ENCODE assay signal across 17 cellular contexts in the genomic region with DNA sequence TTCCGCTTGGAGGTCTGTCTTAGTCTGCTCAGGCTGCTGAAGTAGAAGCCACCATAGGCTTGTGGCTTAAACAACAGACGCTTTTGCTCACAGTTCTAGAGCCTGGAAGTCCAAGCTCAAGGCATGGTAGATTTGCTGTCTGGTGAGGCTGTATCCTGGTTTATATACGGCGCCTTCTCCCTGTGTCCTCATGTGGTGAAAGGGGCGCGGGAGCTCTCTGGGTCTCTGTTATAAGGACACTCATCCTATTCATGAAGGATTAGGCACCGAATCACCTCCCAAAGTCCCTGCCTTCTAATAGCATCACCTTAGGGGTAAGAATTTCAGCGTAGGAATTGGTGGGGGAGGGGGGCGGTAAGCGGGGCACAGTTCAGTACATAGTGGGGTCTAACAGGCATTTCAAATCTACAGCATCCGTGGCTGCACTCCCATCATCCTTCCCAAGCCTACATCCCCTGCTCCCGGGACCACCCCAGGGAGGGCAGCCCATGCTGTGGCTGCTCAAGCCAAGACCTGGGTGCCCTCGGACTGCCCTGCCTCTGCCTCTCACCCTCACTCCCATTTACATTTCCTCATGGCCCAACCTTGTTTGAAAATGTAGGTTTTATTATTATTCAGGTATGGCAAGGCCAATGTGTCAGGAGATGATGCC. TPM values are rescaled to one million over a fixed set of nuclear protein-coding genes. Genes with fewer than 3 reads are reported as not detected.
A peak's percentile ranks its signal among the peaks of the same experiment; 100 is the strongest.
DNase-seq lines count a peak whose midpoint lies in the region; ATAC-seq and TF ChIP-seq lines count a peak whose summit lies in the region.
"Had no signal": no experiment of that assay in that cellular context is flagged by ENCODE, and none has a peak within 500 bp of the region (broad histone marks: within the 10 kb centered on the region; RNA-seq: fewer than 3 reads in every experiment).

No MANE protein-coding gene starts in this region.

- H3K4me3 ChIP-seq in breast epithelium, result no peak overlapping the region
- H3K4me3 ChIP-seq in mammary epithelial cell (replicated peaks in 1 of 3; ENCODE audit: insufficient read depth in 1 of 3, low read depth in 2 of 3, low read length in 3 of 3), result no peak overlapping the region
- H3K4me3 ChIP-seq in testis, result no peak overlapping the region
- no peak overlapping the region for H3K4me3 ChIP-seq in GM23338

- DNase-seq in breast epithelium (ENCODE audit: low spot score in 2 of 2) (peak; percentile 3 to 31), mammary epithelial cell (no peak), T-cell (no peak), memory B cell (ENCODE audit: low spot score in 2 of 2) (no peak), testis (peak; percentile 5), GM23338 (ENCODE audit: low spot score) (no peak), A172 (ENCODE audit: low spot score) (no peak)
- DNase-seq: activated T-cell treated with anti-CD3 and anti-CD28 coated beads, Interleukin-2, amount 50 U/mL, for 4 hours; amniotic stem cell; hypothalamus; midbrain; NCI-H2029 treated with DMSO at 0.1 percent for 48 hours; NCI-H510A; stimulated activated CD4-positive, alpha-beta T cell treated with anti-CD3 and anti-CD28 coated beads, Interleukin-4, amount 100 ng/mL, for 1 hour had no signal

- H3K79me2 ChIP-seq in mammary epithelial cell (ENCODE audit: insufficient read depth, low read length) (no peaks in the 10 kb centered on the region), GM23338 (replicated peaks; ENCODE audit: insufficient read depth) (no peaks in the 10 kb centered on the region)

- H3K9me3 ChIP-seq in breast epithelium (no peaks in the 10 kb centered on the region), mammary epithelial cell (replicated peaks; ENCODE audit: insufficient read depth, low read length) (peaks cover 8% of the 10 kb centered on the region), testis (no peaks in the 10 kb centered on the region)

- no peak overlapping the region for H3K27ac ChIP-seq in breast epithelium
- no peak overlapping the region for H3K27ac ChIP-seq in mammary epithelial cell (ENCODE audit: insufficient read depth, low read depth, low read length)
- H3K27ac ChIP-seq in testis, result no peak overlapping the region
- no peak overlapping the region for H3K27ac ChIP-seq in GM23338 (ENCODE audit: low read depth)

- ATAC-seq in T-cell (replicated peaks in 1 of 4), result no peak
- ATAC-seq in memory B cell (ENCODE audit: low read depth), result no peak
- ATAC-seq in HG02798 (IDR thresholded peaks at IDR 0.05; ENCODE audit: poor library complexity, unreplicated experiment), result no peak
- ATAC-seq in GM23338, result no peak
- ATAC-seq: activated CD4-positive, CD25-positive, alpha-beta regulatory T cell treated with anti-CD3 and anti-CD28 coated beads, Interleukin-2, amount 50 U/mL, for 24 hours; activated T-cell treated with anti-CD3 and anti-CD28 coated beads, Interleukin-2, amount 50 U/mL, for 4 hours had no signal

- no peaks in the 10 kb centered on the region for H3K36me3 ChIP-seq in breast epithelium
- no peaks in the 10 kb centered on the region for H3K36me3 ChIP-seq in mammary epithelial cell (ENCODE audit: insufficient read depth, low read length)
- no peaks in the 10 kb centered on the region for H3K36me3 ChIP-seq in testis (ENCODE audit: low read depth, missing control alignments)
- no peaks in the 10 kb centered on the region for H3K36me3 ChIP-seq in GM23338 (ENCODE audit: insufficient read depth)

- in situ Hi-C loops in mammary epithelial cell (cut with MboI; ENCODE audit: low sequenced_read_pairs in 2 of 2), result no loop called here

- H3K27me3 ChIP-seq in breast epithelium, result no peaks in the 10 kb centered on the region
- H3K27me3 ChIP-seq in mammary epithelial cell (ENCODE audit: insufficient read depth, low read length), result peaks cover 8% of the 10 kb centered on the region
- H3K27me3 ChIP-seq in testis, result no peaks in the 10 kb centered on the region
- H3K27me3 ChIP-seq in GM23338 (ENCODE audit: insufficient read depth), result no peaks in the 10 kb centered on the region

- H3K36me3 Mint-ChIP-seq in T-cell (no peaks in the 10 kb centered on the region), memory B cell (no peaks in the 10 kb centered on the region), GM23338 (ENCODE audit: low read depth) (peaks cover 4% of the 10 kb centered on the region; the same call in 2 of the 3 replicates)

- H3K4me1 ChIP-seq in breast epithelium (peaks cover 0 to 6% of the 10 kb centered on the region in 2 donors), mammary epithelial cell (ENCODE audit: insufficient read depth, low read length) (no peaks in the 10 kb centered on the region), testis (no peaks in the 10 kb centered on the region), GM23338 (ENCODE audit: insufficient read depth) (no peaks in the 10 kb centered on the region)

- dilution Hi-C loops in mammary epithelial cell (cut with HindIII; ENCODE audit: low sequenced_read_pairs), result no loop called here

- no TSS peak for BruUV-seq in mammary epithelial cell (replicated peaks; lab: Mats Ljungman, UMichigan)

- TF ChIP-seq POLR2A in breast epithelium (IDR thresholded peaks at IDR 0.05), result no peak
- TF ChIP-seq POLR2A in testis (IDR thresholded peaks at IDR 0.05), result no peak

- H3K9ac ChIP-seq in mammary epithelial cell (ENCODE audit: insufficient read depth, low read length), result no peak overlapping the region

- H3K9me2 ChIP-seq in GM23338 (ENCODE audit: insufficient read depth), result no peaks in the 10 kb centered on the region

- peaks cover 27 to 37% (median 27%) of the 10 kb centered on the region in 3 donors for H3K4me1 Mint-ChIP-seq in T-cell
- H3K4me1 Mint-ChIP-seq in memory B cell, result peaks cover 18% of the 10 kb centered on the region
- H3K4me1 Mint-ChIP-seq in GM23338, result no peaks in the 10 kb centered on the region

- WGBS in mammary epithelial cell (ENCODE audit: low coverage, missing lambda C conversion rate), result 86% methylated on average over 13 of the region's 13 CpGs
- WGBS in testis, 2 donors, result 91 to 95% methylated on average over 13 of the region's 13 CpGs

- H4K20me1 ChIP-seq in mammary epithelial cell (ENCODE audit: insufficient read depth, low read length) (no peaks in the 10 kb centered on the region), GM23338 (replicated peaks; ENCODE audit: insufficient read depth) (no peaks in the 10 kb centered on the region)

- no peak for TF ChIP-seq CTCF in breast epithelium (IDR thresholded peaks at IDR 0.05)
- no peak for TF ChIP-seq CTCF in mammary epithelial cell (conservative IDR thresholded peaks at IDR 0.05 in 1 of 2, IDR thresholded peaks at IDR 0.05 in 1 of 2; ENCODE audit: extremely low read depth in 1 of 2, insufficient read depth in 1 of 2, low read depth in 1 of 2, low read length in 2 of 2)
- TF ChIP-seq CTCF in testis (IDR thresholded peaks at IDR 0.05), result no peak
- TF ChIP-seq CTCF in GM23338 (conservative IDR thresholded peaks at IDR 0.05; ENCODE audit: low read depth in 2 of 2), result no peak

- H3K27ac Mint-ChIP-seq in T-cell (peak overlapping the region; percentile 74 to 82), memory B cell (peak overlapping the region; percentile 93), GM23338 (no peak overlapping the region)
- H3K27ac Mint-ChIP-seq: T-helper 2 cell treated with Interferon-gamma antibody and Interleukin-4, amounts not matched to agents 5 μg/mL and 100 μg/mL, for 36 hours had no signal

- H3K4me2 ChIP-seq in mammary epithelial cell (ENCODE audit: insufficient read depth, low read depth, low read length), result no peak overlapping the region
- H3K4me2 ChIP-seq in GM23338, result no peak overlapping the region

- intact Hi-C loops in breast epithelium (cut with DNase I; ENCODE audit: low total_unique reads) (no loop called here), mammary epithelial cell (cut with micrococcal nuclease) (no loop called here), testis (cut with DNase I; ENCODE audit: low total_unique reads) (no loop called here)

- H3K4me3 Mint-ChIP-seq in T-cell, result peak overlapping the region in 1 of 3 donors; percentile 11
- H3K4me3 Mint-ChIP-seq in memory B cell, result peak overlapping the region; percentile 9
- no peak overlapping the region for H3K4me3 Mint-ChIP-seq in GM23338
- H3K4me3 Mint-ChIP-seq: activated T-cell treated with anti-CD3 and anti-CD28 coated beads, Interleukin-2, amount 50 U/mL, for 4 hours; T-helper 2 cell treated with Interferon-gamma antibody and Interleukin-4, amounts not matched to agents 5 μg/mL and 100 μg/mL, for 36 hours had no signal

- CTCF ChIA-PET in mammary epithelial cell (lab: Charles Lee; ENCODE audit: low non-redundant PET), result no interaction called here
- CTCF ChIA-PET in T-cell (lab: Charles Lee), result interaction anchor here in 1 of 2 donors (0.7 kb wide), 1 partner anchor 632 kb away, joined by 3 read pairs; no protein-coding TSS in a partner anchor

- no peaks in the 10 kb centered on the region for H3F3A ChIP-seq in GM23338 (replicated peaks; ENCODE audit: low read depth)

- H3K9me3 Mint-ChIP-seq in T-cell (no peaks in the 10 kb centered on the region), memory B cell (no peaks in the 10 kb centered on the region), GM23338 (peaks cover 14% of the 10 kb centered on the region)
- H3K9me3 Mint-ChIP-seq: activated T-cell treated with anti-CD3 and anti-CD28 coated beads, Interleukin-2, amount 50 U/mL, for 4 hours; T-helper 2 cell treated with Interferon-gamma antibody and Interleukin-4, amounts not matched to agents 5 μg/mL and 100 μg/mL, for 36 hours had no signal

- POLR2A ChIA-PET in T-cell (lab: Charles Lee), result no interaction called here

- H3K27me3 Mint-ChIP-seq in T-cell (no peaks in the 10 kb centered on the region), memory B cell (no peaks in the 10 kb centered on the region), GM23338 (ENCODE audit: insufficient read depth, low read depth, poor library complexity) (peaks cover 9% of the 10 kb centered on the region)

- H2AFZ ChIP-seq in mammary epithelial cell (ENCODE audit: low read depth, low read length) (no peak overlapping the region), GM23338 (no peak overlapping the region)

TF ChIP-seq in GM23338, 12 proteins besides CTCF, POLR2A, EP300 and RAD21 (continues in another document):
- TF ChIP-seq NANOG (IDR thresholded peaks at IDR 0.05; ENCODE audit: borderline replicate concordance), result no peak
- no peak for TF ChIP-seq ZNF331 (CRISPR knock-in tag; IDR thresholded peaks at IDR 0.05; ENCODE audit: low read depth)
- TF ChIP-seq EZH2phosphoT487 (IDR thresholded peaks at IDR 0.05; ENCODE audit: unreplicated experiment), result no peak
- no peak for TF ChIP-seq CREB1 (CRISPR knock-in tag; IDR thresholded peaks at IDR 0.05; ENCODE audit: low read depth)

RNA-seq across cellular contexts. Expression of a gene that starts 15.1 kb away (rescaled TPM):
- total RNA-seq in breast epithelium (10 to 100 TPM; 19.4 to 39.3 (median 21.4) TPM), mammary epithelial cell (10 to 100 TPM; 37.1 to 43.5 TPM), T-cell (10 to 100 TPM; 27.9 to 57.7 (median 50.3) TPM), testis (10 to 100 TPM; 21.1 to 27.1 TPM)
- polyA plus RNA-seq in mammary epithelial cell (50.3 TPM), testis (ENCODE audit: insufficient read depth, low read depth, low replicate concordance) (23.9 TPM), GM23338 (2016; fragmentation: Nextera tagmentation; extraction: Ambion mirVana) (75.0 and 78.0 TPM in 2 replicates)
- polyA minus RNA-seq in mammary epithelial cell, result 35.9 TPM
- total RNA-seq in GM23338 (2014; rRNA removed; shearing (Covaris generic)), result 255 and 263 TPM in 2 replicates
- 46.1 and 97.1 TPM in 2 replicates for total RNA-seq in A172 (2014; rRNA removed; shearing (Covaris generic))

Comparison
In these comparisons a context has a peak if more than half of its experiments do, and no peak if none do; other contexts are left out.
1. DNase-seq: peak in breast epithelium (2 of 2) and testis (single experiment); none in mammary epithelial cell (single experiment), T-cell (0 of 34), memory B cell (0 of 2), GM23338 (single experiment) and A172 (single experiment).